In the genomic region with DNA sequence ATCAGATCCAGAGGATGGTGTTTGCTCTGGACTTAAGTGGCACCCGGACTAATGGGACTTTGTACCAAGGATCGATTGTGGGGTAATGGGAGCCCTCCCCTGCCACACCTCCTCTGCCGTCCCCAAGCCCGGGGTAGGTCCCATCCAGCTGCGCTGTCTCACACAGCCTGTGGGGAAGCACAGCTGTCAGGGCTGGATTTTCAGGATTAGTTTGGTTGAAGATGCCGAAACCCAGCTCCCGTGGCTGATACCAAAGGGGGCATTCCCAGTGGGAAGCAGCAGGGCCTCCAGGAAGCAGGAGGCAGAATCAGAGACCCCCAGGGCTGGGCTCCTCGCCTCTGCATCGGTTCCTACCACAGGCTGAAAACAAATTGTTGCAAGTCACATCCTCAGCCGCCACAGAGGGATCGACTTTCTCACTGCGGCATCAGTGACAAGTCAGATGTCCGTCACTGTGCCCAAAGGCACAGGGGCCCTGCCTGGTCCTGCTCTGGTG, we compare ENCODE assay signal across 17 cellular contexts. TPM values are rescaled to one million over a fixed set of nuclear protein-coding genes. Genes with fewer than 3 reads are reported as not detected.
"Had no signal": no experiment of that assay in that cellular context is flagged by ENCODE, and none has a peak within 500 bp of the region (broad histone marks: within the 10 kb centered on the region; RNA-seq: fewer than 3 reads in every experiment).

No MANE protein-coding gene starts in this region.

- H3K9me3 ChIP-seq: heart left ventricle, suprapubic skin had no signal

- H3K27me3 Mint-ChIP-seq: activated CD4-positive, alpha-beta T cell treated with anti-CD3 and anti-CD28 coated beads, Interleukin-2, amount 10 ng/mL, durations not matched to agents 7 days and 5 days; stimulated activated naive CD8-positive, alpha-beta T cell treated with anti-CD3 and anti-CD28 coated beads, Interleukin-15, Interleukin-2, amounts not matched to agents 100 ng/mL and 50 ng/mL, for 24 hours had no signal

- H3K27ac Mint-ChIP-seq: activated CD4-positive, alpha-beta T cell treated with anti-CD3 and anti-CD28 coated beads, Interleukin-2, amount 10 ng/mL, durations not matched to agents 7 days and 5 days; activated T-helper 1 cell treated with anti-CD3 and anti-CD28 coated beads, Interleukin-12 subunit alpha, Interleukin-12 subunit beta, Interleukin-2, Interleukin-4 antibody, amounts not matched to agents 30 ng/mL and 10 ng/mL and 1 ng/mL, durations not matched to agents 14 hours and 24 hours and 36 hours; dendritic cell treated with granulocyte-macrophage colony-stimulating factor and Interleukin-4, amounts not matched to agents 40 ng/mL and 50 ng/mL, for 4 days; effector memory CD8-positive, alpha-beta T cell; stimulated activated naive CD8-positive, alpha-beta T cell treated with anti-CD3 and anti-CD28 coated beads, Interleukin-15, Interleukin-2, amounts not matched to agents 100 ng/mL and 50 ng/mL, for 24 hours had no signal

- H3K27ac ChIP-seq: epithelial cell of prostate, heart left ventricle had no signal

- H3K27me3 ChIP-seq: suprapubic skin had no signal

- H3K4me3 Mint-ChIP-seq: activated CD4-positive, alpha-beta T cell treated with anti-CD3 and anti-CD28 coated beads, Interleukin-2, amount 10 ng/mL, durations not matched to agents 7 days and 5 days; activated T-helper 1 cell treated with anti-CD3 and anti-CD28 coated beads, Interleukin-12 subunit alpha, Interleukin-12 subunit beta, Interleukin-2, Interleukin-4 antibody, amounts not matched to agents 30 ng/mL and 10 ng/mL and 1 ng/mL, durations not matched to agents 14 hours and 24 hours and 36 hours; dendritic cell treated with granulocyte-macrophage colony-stimulating factor and Interleukin-4, amounts not matched to agents 40 ng/mL and 50 ng/mL, for 4 days; effector memory CD8-positive, alpha-beta T cell; neural crest cell; stimulated activated naive CD8-positive, alpha-beta T cell treated with anti-CD3 and anti-CD28 coated beads, Interleukin-15, Interleukin-2, amounts not matched to agents 100 ng/mL and 50 ng/mL, for 24 hours had no signal

- H3K36me3 ChIP-seq: heart left ventricle, suprapubic skin had no signal

- H3K4me3 ChIP-seq: heart left ventricle, lung, smooth muscle cell, suprapubic skin had no signal

- H3K4me1 Mint-ChIP-seq: activated CD4-positive, alpha-beta T cell treated with anti-CD3 and anti-CD28 coated beads, Interleukin-2, amount 10 ng/mL, durations not matched to agents 7 days and 5 days had no signal

- DNase-seq: activated CD4-positive, alpha-beta T cell treated with anti-CD3 and anti-CD28 coated beads, Interleukin-2, amount 10 ng/mL, durations not matched to agents 7 days and 5 days; activated CD8-positive, alpha-beta memory T cell treated with anti-CD3 and anti-CD28 coated beads for 24 hours; activated naive CD4-positive, alpha-beta T cell treated with Interleukin-2 at 50 U/mL for 16 hours; cerebellar nuclear complex; effector memory CD8-positive, alpha-beta T cell; left cardiac atrium; T-helper 2 cell; trophoblast cell had no signal

- H3K9me3 Mint-ChIP-seq: activated CD4-positive, alpha-beta T cell treated with anti-CD3 and anti-CD28 coated beads, Interleukin-2, amount 10 ng/mL, durations not matched to agents 7 days and 5 days; activated T-helper 1 cell treated with anti-CD3 and anti-CD28 coated beads, Interleukin-12 subunit alpha, Interleukin-12 subunit beta, Interleukin-2, Interleukin-4 antibody, amounts not matched to agents 30 ng/mL and 10 ng/mL and 1 ng/mL, durations not matched to agents 14 hours and 24 hours and 36 hours; dendritic cell treated with granulocyte-macrophage colony-stimulating factor and Interleukin-4, amounts not matched to agents 40 ng/mL and 50 ng/mL, for 4 days; effector memory CD8-positive, alpha-beta T cell; neural crest cell; stimulated activated naive CD8-positive, alpha-beta T cell treated with anti-CD3 and anti-CD28 coated beads, Interleukin-15, Interleukin-2, amounts not matched to agents 100 ng/mL and 50 ng/mL, for 24 hours had no signal

- H3K4me1 ChIP-seq: heart left ventricle had no signal

RNA-seq across cellular contexts. Expression of gene MATN1, which starts 59.7 kb away (rescaled TPM):
- total RNA-seq: activated CD4-positive, alpha-beta T cell treated with anti-CD3 and anti-CD28 coated beads, Interleukin-2, amount 10 ng/mL, durations not matched to agents 7 days and 5 days; left cardiac atrium had no signal
- polyA plus RNA-seq: heart left ventricle had no signal
